Comparison of ENCODE assay signal across 21 cellular contexts in genomic region chr10:26612151-26612915, GRCh38.
"Had no signal": no experiment of that assay in that cellular context is flagged by ENCODE, and none has a peak within 500 bp of the region (broad histone marks: within the 10 kb centered on the region; RNA-seq: fewer than 3 reads in every experiment).

No MANE protein-coding gene starts in this region.

- H3K36me3 Mint-ChIP-seq: activated naive CD8-positive, alpha-beta T cell treated with anti-CD3 and anti-CD28 coated beads, Interleukin-2, amount 10 ng/mL, durations not matched to agents 7 days and 5 days; naive thymus-derived CD8-positive, alpha-beta T cell; stimulated activated memory B cell treated with anti-CD40 and anti-IgM and Interleukin-4, amounts not matched to agents 10 μg/mL and 1 μg/mL and 100 μg/mL, for 72 hours; WTC11 had no signal

- H3K27me3 ChIP-seq: esophagus squamous epithelium, ovary, sigmoid colon, spleen had no signal

- H3K4me1 Mint-ChIP-seq: activated CD4-positive, alpha-beta memory T cell treated with anti-CD3 and anti-CD28 coated beads, Interleukin-2, amount 10 ng/mL, durations not matched to agents 7 days and 5 days; activated naive CD8-positive, alpha-beta T cell treated with anti-CD3 and anti-CD28 coated beads, Interleukin-2, amount 10 ng/mL, durations not matched to agents 7 days and 5 days; stimulated activated memory B cell treated with anti-CD40 and anti-IgM and Interleukin-4, amounts not matched to agents 10 μg/mL and 1 μg/mL and 100 μg/mL, for 72 hours; WTC11 had no signal

- H3K9me3 Mint-ChIP-seq: activated CD4-positive, alpha-beta memory T cell treated with anti-CD3 and anti-CD28 coated beads, Interleukin-2, amount 10 ng/mL, durations not matched to agents 7 days and 5 days; activated naive CD8-positive, alpha-beta T cell treated with anti-CD3 and anti-CD28 coated beads, Interleukin-2, amount 10 ng/mL, durations not matched to agents 7 days and 5 days; activated T-helper 2 cell treated with anti-CD3 and anti-CD28 coated beads, Interferon-gamma antibody, Interleukin-2, Interleukin-4, amounts not matched to agents 10 μg/mL and 5 μg/mL and 100 μg/mL, durations not matched to agents 14 hours and 24 hours and 36 hours; naive thymus-derived CD8-positive, alpha-beta T cell; stimulated activated memory B cell treated with anti-CD40 and anti-IgM and Interleukin-4, amounts not matched to agents 10 μg/mL and 1 μg/mL and 100 μg/mL, for 72 hours had no signal

- H3K9ac ChIP-seq: SK-N-SH had no signal

- H3K4me1 ChIP-seq: psoas muscle, sigmoid colon, spleen had no signal

- H3K4me3 Mint-ChIP-seq: activated CD4-positive, alpha-beta memory T cell treated with anti-CD3 and anti-CD28 coated beads, Interleukin-2, amount 10 ng/mL, durations not matched to agents 7 days and 5 days; activated naive CD8-positive, alpha-beta T cell treated with anti-CD3 and anti-CD28 coated beads, Interleukin-2, amount 10 ng/mL, durations not matched to agents 7 days and 5 days; naive thymus-derived CD8-positive, alpha-beta T cell; stimulated activated memory B cell treated with anti-CD40 and anti-IgM and Interleukin-4, amounts not matched to agents 10 μg/mL and 1 μg/mL and 100 μg/mL, for 72 hours; WTC11 had no signal

- H3K27ac Mint-ChIP-seq: activated CD4-positive, alpha-beta memory T cell treated with anti-CD3 and anti-CD28 coated beads, Interleukin-2, amount 10 ng/mL, durations not matched to agents 7 days and 5 days; activated naive CD8-positive, alpha-beta T cell treated with anti-CD3 and anti-CD28 coated beads, Interleukin-2, amount 10 ng/mL, durations not matched to agents 7 days and 5 days; activated T-helper 2 cell treated with anti-CD3 and anti-CD28 coated beads, Interferon-gamma antibody, Interleukin-2, Interleukin-4, amounts not matched to agents 10 μg/mL and 5 μg/mL and 100 μg/mL, durations not matched to agents 14 hours and 24 hours and 36 hours; naive thymus-derived CD8-positive, alpha-beta T cell; stimulated activated memory B cell treated with anti-CD40 and anti-IgM and Interleukin-4, amounts not matched to agents 10 μg/mL and 1 μg/mL and 100 μg/mL, for 72 hours; WTC11 had no signal

- H3K27ac ChIP-seq: ovary, psoas muscle, sigmoid colon, spleen had no signal

- ATAC-seq: naive thymus-derived CD8-positive, alpha-beta T cell; psoas muscle; stimulated activated memory B cell treated with anti-CD40 and anti-IgM and Interleukin-4, amounts not matched to agents 10 μg/mL and 1 μg/mL and 100 μg/mL, for 72 hours; WTC11 had no signal

- H3K4me3 ChIP-seq: esophagus squamous epithelium, ovary, psoas muscle, sigmoid colon, spleen had no signal

- H3K36me3 ChIP-seq: esophagus squamous epithelium, ovary, sigmoid colon, spleen had no signal

- H3K9me3 ChIP-seq: esophagus squamous epithelium, ovary, psoas muscle, sigmoid colon, SK-N-SH, spleen had no signal

- H3K27me3 Mint-ChIP-seq: activated naive CD8-positive, alpha-beta T cell treated with anti-CD3 and anti-CD28 coated beads, Interleukin-2, amount 10 ng/mL, durations not matched to agents 7 days and 5 days had no signal

- DNase-seq: activated CD4-positive, alpha-beta memory T cell treated with anti-CD3 and anti-CD28 coated beads, Interleukin-2, amount 10 ng/mL, durations not matched to agents 7 days and 5 days; activated CD4-positive, alpha-beta T cell treated with anti-CD3 and anti-CD28 coated beads for 48 hours; activated naive CD4-positive, alpha-beta T cell treated with Interleukin-2 at 50 U/mL for 16 hours; activated naive CD8-positive, alpha-beta T cell treated with anti-CD3 and anti-CD28 coated beads, Interleukin-2, amount 10 ng/mL, durations not matched to agents 7 days and 5 days; activated T-cell treated with anti-CD3 and anti-CD28 coated beads, Interleukin-2, amount 50 U/mL, for 1 hour; amygdala; caudate nucleus; cortex of kidney; esophagus squamous epithelium; hippocampal formation; mesenchymal stem cell; naive thymus-derived CD8-positive, alpha-beta T cell; ovary; psoas muscle; sigmoid colon; SK-N-SH; spleen; stimulated activated CD4-positive, alpha-beta T cell treated with anti-CD3 and anti-CD28 coated beads, Interleukin-4, amount 100 ng/mL, for 4 hours had no signal
